23 cellular contexts compared by ENCODE assay signal in genomic region chr10:52955337-52955736, GRCh38.
"Had no signal": no experiment of that assay in that cellular context is flagged by ENCODE, and none has a peak within 500 bp of the region (broad histone marks: within the 10 kb centered on the region; RNA-seq: fewer than 3 reads in every experiment).

No MANE protein-coding gene starts in this region.

- H3K36me3 ChIP-seq: SJSA1 had no signal

- H3K27me3 ChIP-seq: SJSA1 had no signal

- H3K9me3 ChIP-seq: SJSA1 had no signal

- H3K27ac ChIP-seq: SJSA1, SK-N-MC had no signal

- H3K4me1 ChIP-seq: SJSA1 had no signal

- FAIRE-seq: HepG2, RCC 7860 had no signal

- H3K4me3 ChIP-seq: SJSA1, SK-N-MC had no signal

- DNase-seq: IMR-90, Karpas-422, KG1, MM.1S, NCI-H1048, NCI-H1105, NCI-H1417, NCI-H146, NCI-H1694 treated with DMSO at 0.1 percent for 48 hours, NCI-H1930, NCI-H2081, NCI-H2107, NCI-H2227 treated with DMSO at 0.1 percent for 48 hours, NCI-H524 treated with DMSO at 0.1 percent for 48 hours, NCI-H69, NCI-H774, Right ventricle myocardium superior, RPMI8226, SIG-M5 had no signal
